9 cellular contexts compared by ENCODE assay signal in the genomic region with DNA sequence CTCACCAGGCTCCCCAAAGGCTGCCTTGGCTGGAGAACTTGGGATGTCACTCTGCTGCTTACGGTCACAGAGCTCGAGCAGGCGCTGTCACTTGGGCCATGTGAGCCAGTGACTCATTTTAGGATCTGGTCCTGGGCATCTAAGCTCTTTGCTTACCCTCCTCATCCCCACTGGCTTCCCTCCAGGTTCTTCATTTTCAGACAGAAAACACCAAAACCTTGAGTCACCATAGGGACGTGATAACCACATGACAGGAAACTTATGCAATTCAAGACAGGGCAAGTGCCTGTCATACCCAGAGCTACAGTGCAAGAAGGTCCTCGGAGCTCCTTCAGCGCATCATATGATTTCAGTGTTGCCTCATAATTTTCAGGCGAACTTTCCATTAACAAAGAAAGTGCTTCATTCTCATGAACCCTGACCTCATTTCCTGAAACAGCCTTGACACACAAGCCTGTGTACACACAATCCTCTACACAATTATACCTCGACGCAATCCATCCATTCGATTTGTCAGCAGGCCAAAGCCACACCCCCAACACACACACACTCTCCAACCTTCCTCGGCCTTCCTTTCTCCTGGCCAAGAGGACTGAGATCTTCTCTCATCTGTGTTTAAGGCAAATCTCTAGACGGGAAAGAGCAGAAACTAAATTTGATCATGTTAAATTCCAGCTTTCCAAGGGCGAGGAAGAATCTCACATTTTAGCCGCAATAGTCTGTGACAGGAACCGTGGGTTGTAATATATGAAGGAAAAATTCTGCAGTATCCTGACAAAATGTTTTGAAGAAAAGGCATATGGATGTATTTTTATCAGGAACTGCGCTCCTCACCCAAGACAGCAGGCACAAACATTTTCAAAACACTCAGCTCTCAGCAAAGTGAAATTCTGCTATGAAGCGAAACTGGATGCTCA. TPM values are rescaled to one million over a fixed set of nuclear protein-coding genes. Genes with fewer than 3 reads are reported as not detected.
A peak's percentile ranks its signal among the peaks of the same experiment; 100 is the strongest.
DNase-seq lines count a peak whose midpoint lies in the region; ATAC-seq and TF ChIP-seq lines count a peak whose summit lies in the region.
"Had no signal": no experiment of that assay in that cellular context is flagged by ENCODE, and none has a peak within 500 bp of the region (broad histone marks: within the 10 kb centered on the region; RNA-seq: fewer than 3 reads in every experiment).

No MANE protein-coding gene starts in this region.

- no peaks in the 10 kb centered on the region for H3K27me3 ChIP-seq in aorta (ENCODE audit: control insufficient read depth in 1 of 2, insufficient read depth in 2 of 2, low read length in 1 of 2)

- peak overlapping the region; percentile 76 for H3K27ac Mint-ChIP-seq in osteocyte (ENCODE audit: unreplicated experiment)

- TF ChIP-seq CTCF in HEK293 (tag by site-specific recombination; IDR thresholded peaks at IDR 0.05): no peak
- no peak for TF ChIP-seq CTCF in foreskin fibroblast (IDR thresholded peaks at IDR 0.05; ENCODE audit: low read depth, low read length)
- TF ChIP-seq CTCF in osteocyte (IDR thresholded peaks at IDR 0.05): no peak

- H3K4me1 Mint-ChIP-seq in osteocyte (ENCODE audit: unreplicated experiment): peaks cover 21% of the 10 kb centered on the region

- peaks cover 6% of the 10 kb centered on the region for H3K4me1 ChIP-seq in HEK293 (ENCODE audit: control insufficient read depth, insufficient read depth, low read length)
- no peaks in the 10 kb centered on the region for H3K4me1 ChIP-seq in aorta (ENCODE audit: control insufficient read depth in 1 of 2, insufficient read depth in 2 of 2, low read length in 2 of 2)

- H3K9me3 ChIP-seq in HEK293 (ENCODE audit: control insufficient read depth, insufficient read depth, low read depth, low read length): no peaks in the 10 kb centered on the region
- H3K9me3 ChIP-seq in aorta (ENCODE audit: control insufficient read depth, low read length): no peaks in the 10 kb centered on the region

- CTCF ChIA-PET in HEK293 (lab: Yijun Ruan, JAX): interaction anchor here (0.6 kb wide), 3 partner anchors 24 to 273 kb away, joined by 3 to 4 read pairs (median 4); no protein-coding TSS in a partner anchor

- WGBS in aorta, 2 donors: 26 to 29% methylated on average over 17 of the region's 17 CpGs

- H3K27ac ChIP-seq in HEK293 (ENCODE audit: extremely low read depth, low read depth, low read length) (peak overlapping the region; percentile 34), aorta (ENCODE audit: low read depth in 1 of 2, low read length in 2 of 2) (peak overlapping the region in 1 of 2 donors; percentile 68)
- H3K27ac ChIP-seq: 22Rv1 had no signal

- H3K36me3 ChIP-seq in HEK293 (ENCODE audit: control insufficient read depth in 2 of 2, insufficient read depth in 1 of 2, low read length in 2 of 2) (peaks cover 10 to 84% of the 10 kb centered on the region in 2 experiments; a peak in 2 of 3 replicates), aorta (ENCODE audit: control insufficient read depth in 1 of 2, insufficient read depth in 2 of 2, low read length in 1 of 2) (no peaks in the 10 kb centered on the region)

- DNase-seq in NCI-H1436 treated with DMSO at 0.1 percent for 48 hours (lab: John Stamatoyannopoulos, UW) (peak; percentile 16), NCI-H1436 (lab: John Stamatoyannopoulos, UW) (no peak), NAMALWA (ENCODE audit: low spot score) (peak; percentile 74), foreskin fibroblast (peak; percentile 97 to 98), osteocyte (ENCODE audit: extremely low spot score, unreplicated experiment) (peak; percentile 59), aorta (peak; percentile 84 to 89)
- DNase-seq in activated T-cell treated with anti-CD3 and anti-CD28 coated beads, Interleukin-2, amount 50 U/mL, for 48 hours: peak; percentile 56 to 65

- ATAC-seq in aorta (ENCODE audit: low FRiP score): peak; percentile 85

- H3K4me3 ChIP-seq in HEK293 (ENCODE audit: low read depth, low read length) (no peak overlapping the region), foreskin fibroblast (ENCODE audit: low read depth in 1 of 2, low read length in 2 of 2) (no peak overlapping the region), aorta (ENCODE audit: low read length in 2 of 2) (peak overlapping the region; percentile 22 to 60)

- H3K9me3 Mint-ChIP-seq in osteocyte (ENCODE audit: unreplicated experiment): no peaks in the 10 kb centered on the region

- H3K4me3 Mint-ChIP-seq in osteocyte (ENCODE audit: unreplicated experiment): no peak overlapping the region

- H3K36me3 Mint-ChIP-seq in osteocyte (ENCODE audit: unreplicated experiment): peaks cover 35% of the 10 kb centered on the region

- intact Hi-C loops in aorta (cut with DNase I): loop anchor here in 1 of 2 donors (10.0 kb wide), 1 partner anchor 288 kb away; no protein-coding TSS in a partner anchor

- POLR2A ChIA-PET in HEK293 (lab: Yijun Ruan, JAX): interaction anchor here (0.6 to 1.9 kb wide), 3 partner anchors 25 to 312 kb away, joined by 3 to 8 read pairs (median 3); partner anchors contain the start of genes NOL7 and TBC1D7

- no peaks in the 10 kb centered on the region for H3K27me3 Mint-ChIP-seq in osteocyte (ENCODE audit: unreplicated experiment)

TF ChIP-seq in HEK293, 187 proteins besides CTCF, POLR2A, EP300 and RAD21 (continues in another document):
- no peak for TF ChIP-seq REPIN1 (tag by site-specific recombination; IDR thresholded peaks at IDR 0.05; ENCODE audit: low read depth)
- TF ChIP-seq ZNF792 (tag by site-specific recombination; IDR thresholded peaks at IDR 0.05): no peak
- TF ChIP-seq HIC1 (tag by site-specific recombination; IDR thresholded peaks at IDR 0.05): no peak
- 0 out of 2 replicates have a peak, but pooled peaks have one; percentile 15 for TF ChIP-seq ZNF10 (tag by site-specific recombination; IDR thresholded peaks at IDR 0.05)
- no peak for TF ChIP-seq ZNF585B (tag by site-specific recombination; IDR thresholded peaks at IDR 0.05)
- TF ChIP-seq, protein P1, sequence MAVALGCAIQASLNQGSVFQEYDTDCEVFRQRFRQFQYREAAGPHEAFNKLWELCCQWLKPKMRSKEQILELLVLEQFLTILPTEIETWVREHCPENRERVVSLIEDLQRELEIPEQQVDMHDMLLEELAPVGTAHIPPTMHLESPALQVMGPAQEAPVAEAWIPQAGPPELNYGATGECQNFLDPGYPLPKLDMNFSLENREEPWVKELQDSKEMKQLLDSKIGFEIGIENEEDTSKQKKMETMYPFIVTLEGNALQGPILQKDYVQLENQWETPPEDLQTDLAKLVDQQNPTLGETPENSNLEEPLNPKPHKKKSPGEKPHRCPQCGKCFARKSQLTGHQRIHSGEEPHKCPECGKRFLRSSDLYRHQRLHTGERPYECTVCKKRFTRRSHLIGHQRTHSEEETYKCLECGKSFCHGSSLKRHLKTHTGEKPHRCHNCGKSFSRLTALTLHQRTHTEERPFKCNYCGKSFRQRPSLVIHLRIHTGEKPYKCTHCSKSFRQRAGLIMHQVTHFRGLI (tag by site-specific recombination; IDR thresholded peaks at IDR 0.05): no peak
- no peak for TF ChIP-seq ZNF292 (tag by site-specific recombination; IDR thresholded peaks at IDR 0.05; ENCODE audit: borderline replicate concordance, low read depth)
- no peak for TF ChIP-seq ZNF221 (tag by site-specific recombination; IDR thresholded peaks at IDR 0.05; ENCODE audit: borderline replicate concordance)
- peak; percentile 29; the same call in 1 of the 2 replicates for TF ChIP-seq ZNF398 (tag by site-specific recombination; IDR thresholded peaks at IDR 0.05)
- TF ChIP-seq ZNF404 (tag by site-specific recombination; IDR thresholded peaks at IDR 0.05): no peak
- TF ChIP-seq ZNF2 (tag by site-specific recombination; IDR thresholded peaks at IDR 0.05): no peak
- no peak for TF ChIP-seq ZFP41 (tag by site-specific recombination; IDR thresholded peaks at IDR 0.05; ENCODE audit: borderline replicate concordance)
- TF ChIP-seq KLF16 (tag by site-specific recombination; IDR thresholded peaks at IDR 0.05): no peak
- TF ChIP-seq PRDM1 (tag by site-specific recombination; IDR thresholded peaks at IDR 0.05): peak; percentile 87

RNA-seq across cellular contexts. Expression of gene TBC1D7, which starts 25.3 kb away (rescaled TPM):
- total RNA-seq in osteocyte (15.3 and 19.9 TPM in 2 replicates), aorta (10 to 100 TPM in 1 of 2 donors, 1 to 10 TPM in 1; 9.9 to 11.6 TPM)
- polyA plus RNA-seq in aorta: 1 to 10 TPM; 6.0 to 8.8 TPM

Comparison
In these comparisons a context has a peak if more than half of its experiments do, and no peak if none do; other contexts are left out.
1. H3K4me3 ChIP-seq: peak in aorta (2 of 2); none in HEK293 (single experiment) and foreskin fibroblast (0 of 2).